23 cellular contexts compared by ENCODE assay signal in the genomic region with DNA sequence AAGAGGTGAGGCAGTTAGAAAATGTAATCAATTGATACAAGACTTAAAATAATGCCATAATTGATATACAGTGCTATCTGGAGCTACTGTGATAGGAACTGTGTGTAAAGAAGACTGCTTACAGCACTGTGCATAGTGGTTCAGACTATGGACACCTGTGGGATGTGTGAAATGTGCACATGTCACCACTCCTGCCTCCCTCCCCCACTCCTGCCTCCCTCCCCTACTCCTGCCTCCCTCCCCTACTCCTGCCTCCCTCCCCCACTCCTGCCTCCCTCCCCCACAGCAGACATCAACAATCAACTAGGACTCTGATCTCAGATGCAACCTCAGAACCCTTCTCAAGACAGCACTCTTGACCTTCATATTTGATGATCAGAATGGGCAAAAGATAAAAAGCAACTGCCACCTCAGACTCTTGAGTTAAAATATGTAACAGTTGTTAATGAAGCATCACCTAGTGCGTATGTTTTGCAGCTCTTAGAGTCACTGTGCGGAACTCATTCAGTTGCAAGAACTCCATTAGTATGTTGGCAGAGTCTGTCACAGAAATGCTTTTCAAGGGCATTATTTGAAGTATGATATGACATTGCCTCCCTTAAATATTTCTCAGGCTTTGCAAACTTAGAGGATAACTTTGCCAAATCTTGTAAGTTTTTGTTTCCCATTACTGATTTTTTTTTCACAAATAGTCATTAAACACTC.
DNase-seq lines count a peak whose midpoint lies in the region; ATAC-seq and TF ChIP-seq lines count a peak whose summit lies in the region.
"Had no signal": no experiment of that assay in that cellular context is flagged by ENCODE, and none has a peak within 500 bp of the region (broad histone marks: within the 10 kb centered on the region; RNA-seq: fewer than 3 reads in every experiment).

No MANE protein-coding gene starts in this region.

- no peaks in the 10 kb centered on the region for H3K9me3 Mint-ChIP-seq in osteocyte (ENCODE audit: unreplicated experiment)
- H3K9me3 Mint-ChIP-seq: H9, HFFc6, T-cell had no signal

- intact Hi-C loops in Right ventricle myocardium superior (cut with DNase I) (no loop called here), left cardiac atrium (cut with DNase I) (no loop called here), left ventricle myocardium superior (cut with micrococcal nuclease) (no loop called here)

- no peak overlapping the region for H3K27ac Mint-ChIP-seq in osteocyte (ENCODE audit: unreplicated experiment)
- H3K27ac Mint-ChIP-seq: B cell, H9, HFFc6, T-cell had no signal

- ATAC-seq in Right ventricle myocardium superior (ENCODE audit: poor library complexity) = peak; percentile 62
- no peak for ATAC-seq in left cardiac atrium
- peak; percentile 35 for ATAC-seq in left ventricle myocardium superior
- ATAC-seq in HG02588 (IDR thresholded peaks at IDR 0.05; ENCODE audit: unreplicated experiment) = no peak
- ATAC-seq: A549, HepG2, SK-N-SH treated with all-trans-retinoic acid at 6 μM for 48 hours, T-cell had no signal

- H3K4me3 Mint-ChIP-seq in osteocyte (ENCODE audit: unreplicated experiment) = no peak overlapping the region
- H3K4me3 Mint-ChIP-seq: B cell, CD14-positive monocyte, H9, HFFc6, T-cell had no signal

- no peaks in the 10 kb centered on the region for H3K36me3 Mint-ChIP-seq in osteocyte (ENCODE audit: unreplicated experiment)
- H3K36me3 Mint-ChIP-seq: CD14-positive monocyte had no signal

- peaks cover 7% of the 10 kb centered on the region for H3K4me1 Mint-ChIP-seq in osteocyte (ENCODE audit: unreplicated experiment)
- H3K4me1 Mint-ChIP-seq: B cell, CD14-positive monocyte, T-cell had no signal

- TF ChIP-seq CTCF in osteocyte (IDR thresholded peaks at IDR 0.05) = no peak

- DNase-seq in Right ventricle myocardium superior = no peak
- no peak for DNase-seq in left cardiac atrium
- DNase-seq in NCI-H187 treated with DMSO at 0.1 percent for 48 hours (lab: John Stamatoyannopoulos, UW) = peak; percentile 95
- no peak for DNase-seq in left ventricle myocardium superior
- DNase-seq in osteocyte (ENCODE audit: extremely low spot score, unreplicated experiment) = no peak
- DNase-seq in nucleus accumbens (lab: John Stamatoyannopoulos, UW) = no peak
- DNase-seq: GM23248; H9; HFFc6; KBM-7; NCI-H1092; NCI-H1436 treated with DMSO at 0.1 percent for 48 hours; NCI-H2029 treated with DMSO at 0.1 percent for 48 hours; NCI-H510A treated with DMSO at 0.1 percent for 48 hours; NCI-H748 treated with DMSO at 0.1 percent for 48 hours; NK-92 treated with Interleukin-12 subunit alpha and Interleukin-12 subunit beta, amount 100 ng/mL, for 24 hours; T-cell had no signal

- H3K27me3 Mint-ChIP-seq in osteocyte (ENCODE audit: unreplicated experiment) = peaks cover 2% of the 10 kb centered on the region
- H3K27me3 Mint-ChIP-seq: B cell, T-cell had no signal

Comparison
In these comparisons a context has a peak if more than half of its experiments do, and no peak if none do; other contexts are left out.
1. ATAC-seq: peak in Right ventricle myocardium superior (single experiment) and left ventricle myocardium superior (single experiment); none in left cardiac atrium (0 of 2) and HG02588 (single experiment).